In genomic region chr5:96745844-96746531, GRCh38 we compare ENCODE assay signal across 1 cellular context.
A peak's percentile ranks its signal among the peaks of the same experiment; 100 is the strongest.
TF ChIP-seq lines count a peak whose summit lies in the region.

No MANE protein-coding gene starts in this region.

TF ChIP-seq in K562, 482 proteins besides CTCF, POLR2A, EP300 and RAD21 (continued from another document):
- TF ChIP-seq, protein P1, sequence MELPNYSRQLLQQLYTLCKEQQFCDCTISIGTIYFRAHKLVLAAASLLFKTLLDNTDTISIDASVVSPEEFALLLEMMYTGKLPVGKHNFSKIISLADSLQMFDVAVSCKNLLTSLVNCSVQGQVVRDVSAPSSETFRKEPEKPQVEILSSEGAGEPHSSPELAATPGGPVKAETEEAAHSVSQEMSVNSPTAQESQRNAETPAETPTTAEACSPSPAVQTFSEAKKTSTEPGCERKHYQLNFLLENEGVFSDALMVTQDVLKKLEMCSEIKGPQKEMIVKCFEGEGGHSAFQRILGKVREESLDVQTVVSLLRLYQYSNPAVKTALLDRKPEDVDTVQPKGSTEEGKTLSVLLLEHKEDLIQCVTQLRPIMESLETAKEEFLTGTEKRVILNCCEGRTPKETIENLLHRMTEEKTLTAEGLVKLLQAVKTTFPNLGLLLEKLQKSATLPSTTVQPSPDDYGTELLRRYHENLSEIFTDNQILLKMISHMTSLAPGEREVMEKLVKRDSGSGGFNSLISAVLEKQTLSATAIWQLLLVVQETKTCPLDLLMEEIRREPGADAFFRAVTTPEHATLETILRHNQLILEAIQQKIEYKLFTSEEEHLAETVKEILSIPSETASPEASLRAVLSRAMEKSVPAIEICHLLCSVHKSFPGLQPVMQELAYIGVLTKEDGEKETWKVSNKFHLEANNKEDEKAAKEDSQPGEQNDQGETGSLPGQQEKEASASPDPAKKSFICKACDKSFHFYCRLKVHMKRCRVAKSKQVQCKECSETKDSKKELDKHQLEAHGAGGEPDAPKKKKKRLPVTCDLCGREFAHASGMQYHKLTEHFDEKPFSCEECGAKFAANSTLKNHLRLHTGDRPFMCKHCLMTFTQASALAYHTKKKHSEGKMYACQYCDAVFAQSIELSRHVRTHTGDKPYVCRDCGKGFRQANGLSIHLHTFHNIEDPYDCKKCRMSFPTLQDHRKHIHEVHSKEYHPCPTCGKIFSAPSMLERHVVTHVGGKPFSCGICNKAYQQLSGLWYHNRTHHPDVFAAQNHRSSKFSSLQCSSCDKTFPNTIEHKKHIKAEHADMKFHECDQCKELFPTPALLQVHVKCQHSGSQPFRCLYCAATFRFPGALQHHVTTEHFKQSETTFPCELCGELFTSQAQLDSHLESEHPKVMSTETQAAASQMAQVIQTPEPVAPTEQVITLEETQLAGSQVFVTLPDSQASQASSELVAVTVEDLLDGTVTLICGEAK (IDR thresholded peaks at IDR 0.05) = no peak
- TF ChIP-seq, protein P1 (CRISPR knock-in tag; IDR thresholded peaks at IDR 0.05) = no peak
- TF ChIP-seq ESRRA (IDR thresholded peaks at IDR 0.05; ENCODE audit: borderline replicate concordance, low read depth) (peak; percentile 67; the same call in 1 of the 2 replicates), LARP7 (IDR thresholded peaks at IDR 0.05) (no peak), CBFA2T3 (IDR thresholded peaks at IDR 0.05) (peak; percentile 31), CEBPG (CRISPR knock-in tag; IDR thresholded peaks at IDR 0.05) (no peak; the same call in 1 of the 2 replicates), CEBPG (tag; conservative IDR thresholded peaks at IDR 0.05 in 1 of 2, IDR thresholded peaks at IDR 0.05 in 1 of 2) (0 out of 4 replicates have a peak, but pooled peaks of 1 of the 2 experiments have one; percentile 13), POLR3G (IDR thresholded peaks at IDR 0.05; ENCODE audit: extremely low read depth, insufficient read length, insufficient replicate concordance) (no peak), SRSF3 (IDR thresholded peaks at IDR 0.05; ENCODE audit: insufficient read depth, low read length) (no peak), KDM4B (IDR thresholded peaks at IDR 0.05; ENCODE audit: borderline replicate concordance in 2 of 2, low read depth in 1 of 2) (no peak), HMBOX1 (IDR thresholded peaks at IDR 0.05) (peak; percentile 94), THRA (IDR thresholded peaks at IDR 0.05) (no peak), ARID1B (IDR thresholded peaks at IDR 0.05) (0 out of 2 replicates have a peak, but pooled peaks have one; percentile 7), BRD9 (IDR thresholded peaks at IDR 0.05; ENCODE audit: low read depth, partially characterized antibody) (no peak), TFE3 (CRISPR knock-in tag; IDR thresholded peaks at IDR 0.05) (no peak), SNIP1 (IDR thresholded peaks at IDR 0.05; ENCODE audit: low read depth) (no peak), RHOXF2B (CRISPR knock-in tag; conservative IDR thresholded peaks at IDR 0.05) (no peak), NFIC (IDR thresholded peaks at IDR 0.05) (no peak), COPS2 (conservative IDR thresholded peaks at IDR 0.05) (no peak)
- TF ChIP-seq, protein P2, sequence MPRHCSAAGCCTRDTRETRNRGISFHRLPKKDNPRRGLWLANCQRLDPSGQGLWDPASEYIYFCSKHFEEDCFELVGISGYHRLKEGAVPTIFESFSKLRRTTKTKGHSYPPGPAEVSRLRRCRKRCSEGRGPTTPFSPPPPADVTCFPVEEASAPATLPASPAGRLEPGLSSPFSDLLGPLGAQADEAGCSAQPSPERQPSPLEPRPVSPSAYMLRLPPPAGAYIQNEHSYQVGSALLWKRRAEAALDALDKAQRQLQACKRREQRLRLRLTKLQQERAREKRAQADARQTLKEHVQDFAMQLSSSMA (CRISPR knock-in tag; IDR thresholded peaks at IDR 0.05) = no peak
- TF ChIP-seq, protein P3, sequence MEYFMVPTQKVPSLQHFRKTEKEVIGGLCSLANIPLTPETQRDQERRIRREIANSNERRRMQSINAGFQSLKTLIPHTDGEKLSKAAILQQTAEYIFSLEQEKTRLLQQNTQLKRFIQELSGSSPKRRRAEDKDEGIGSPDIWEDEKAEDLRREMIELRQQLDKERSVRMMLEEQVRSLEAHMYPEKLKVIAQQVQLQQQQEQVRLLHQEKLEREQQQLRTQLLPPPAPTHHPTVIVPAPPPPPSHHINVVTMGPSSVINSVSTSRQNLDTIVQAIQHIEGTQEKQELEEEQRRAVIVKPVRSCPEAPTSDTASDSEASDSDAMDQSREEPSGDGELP (CRISPR knock-in tag; IDR thresholded peaks at IDR 0.05; ENCODE audit: borderline replicate concordance) = peak; percentile 56; the same call in 1 of the 2 replicates
- TF ChIP-seq, protein P4, sequence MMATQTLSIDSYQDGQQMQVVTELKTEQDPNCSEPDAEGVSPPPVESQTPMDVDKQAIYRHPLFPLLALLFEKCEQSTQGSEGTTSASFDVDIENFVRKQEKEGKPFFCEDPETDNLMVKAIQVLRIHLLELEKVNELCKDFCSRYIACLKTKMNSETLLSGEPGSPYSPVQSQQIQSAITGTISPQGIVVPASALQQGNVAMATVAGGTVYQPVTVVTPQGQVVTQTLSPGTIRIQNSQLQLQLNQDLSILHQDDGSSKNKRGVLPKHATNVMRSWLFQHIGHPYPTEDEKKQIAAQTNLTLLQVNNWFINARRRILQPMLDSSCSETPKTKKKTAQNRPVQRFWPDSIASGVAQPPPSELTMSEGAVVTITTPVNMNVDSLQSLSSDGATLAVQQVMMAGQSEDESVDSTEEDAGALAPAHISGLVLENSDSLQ (IDR thresholded peaks at IDR 0.05) = peak; percentile 83
